Comparison of ENCODE assay signal across 36 cellular contexts in the genomic region with DNA sequence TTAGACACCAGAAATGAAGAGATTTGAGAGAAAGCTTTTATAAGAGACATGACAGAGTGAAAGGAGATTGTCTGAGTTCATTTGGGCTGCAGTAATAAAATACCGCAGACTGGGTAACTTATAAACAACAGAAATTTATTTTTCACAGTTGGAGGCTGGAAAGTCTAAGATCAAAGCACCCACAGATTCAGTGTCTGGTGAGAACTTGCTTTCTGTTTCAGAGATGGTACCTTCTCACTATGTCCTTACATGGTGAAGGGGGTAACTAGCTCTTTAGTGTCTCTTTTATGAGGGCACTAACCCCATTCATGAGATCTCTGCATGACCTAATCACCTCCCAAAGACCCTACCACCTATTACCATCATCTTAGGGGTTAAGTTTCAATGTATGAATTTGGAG. TPM values are rescaled to one million over a fixed set of nuclear protein-coding genes. Genes with fewer than 3 reads are reported as not detected.
"Had no signal": no experiment of that assay in that cellular context is flagged by ENCODE, and none has a peak within 500 bp of the region (broad histone marks: within the 10 kb centered on the region; RNA-seq: fewer than 3 reads in every experiment).

No MANE protein-coding gene starts in this region.

- H3K27me3 ChIP-seq: brain microvascular endothelial cell, pancreas, tibial artery had no signal

- H3K27ac Mint-ChIP-seq: activated T-cell treated with anti-CD3 and anti-CD28 coated beads, Interleukin-2, amount 50 U/mL, for 24 hours; activated T-helper 17 cell treated with anti-CD3 and anti-CD28 coated beads, Interleukin-2, amount 50 U/mL, for 72 hours; stimulated activated effector memory CD8-positive, alpha-beta T cell treated with anti-CD3 and anti-CD28 coated beads, Interleukin-12 subunit alpha, Interleukin-12 subunit beta, amount 100 ng/mL, for 72 hours had no signal

- H3K4me3 Mint-ChIP-seq: activated T-cell treated with anti-CD3 and anti-CD28 coated beads, Interleukin-2, amount 50 U/mL, for 24 hours; activated T-helper 17 cell treated with anti-CD3 and anti-CD28 coated beads, Interleukin-2, amount 50 U/mL, for 72 hours; neural crest cell; stimulated activated effector memory CD8-positive, alpha-beta T cell treated with anti-CD3 and anti-CD28 coated beads, Interleukin-12 subunit alpha, Interleukin-12 subunit beta, amount 100 ng/mL, for 72 hours had no signal

- H3K9me3 Mint-ChIP-seq: neural crest cell; stimulated activated effector memory CD8-positive, alpha-beta T cell treated with anti-CD3 and anti-CD28 coated beads, Interleukin-12 subunit alpha, Interleukin-12 subunit beta, amount 100 ng/mL, for 72 hours had no signal

- DNase-seq: activated CD4-positive, alpha-beta T cell treated with anti-CD3 and anti-CD28 coated beads for 4 hours; activated CD4-positive, alpha-beta T cell treated with anti-CD3 and anti-CD28 coated beads, Interleukin-2, amount 50 U/mL, for 4 hours; activated CD8-positive, alpha-beta memory T cell treated with anti-CD3 and anti-CD28 coated beads, Interleukin-2, amount 50 U/mL, for 4 hours; activated gamma-delta T cell treated with Interleukin-2 at 50 U/mL for 16 hours; activated naive CD4-positive, alpha-beta T cell treated with anti-CD3 and anti-CD28 coated beads, Interleukin-2, amount 50 U/mL, for 16 hours; activated T-cell treated with anti-CD3 and anti-CD28 coated beads, Interleukin-2, amount 50 U/mL, for 24 hours; amniotic stem cell; brain microvascular endothelial cell; cortex of kidney; hippocampal formation; kidney; left colon; mammary epithelial cell; nucleus accumbens; pancreas; psoas muscle; sigmoid colon; small intestine; stimulated activated CD4-positive, alpha-beta T cell treated with anti-CD3 and anti-CD28 coated beads, Interleukin-4, amount 100 ng/mL, for 24 hours; stomach; tibial artery; upper lobe of right lung had no signal

- ATAC-seq: activated T-helper 17 cell treated with anti-CD3 and anti-CD28 coated beads, Interleukin-2, amount 50 U/mL, for 72 hours; gastroesophageal sphincter; left colon; pancreas; psoas muscle; stimulated activated effector memory CD8-positive, alpha-beta T cell treated with anti-CD3 and anti-CD28 coated beads, Interleukin-12 subunit alpha, Interleukin-12 subunit beta, amount 100 ng/mL, for 72 hours; upper lobe of right lung had no signal

- H3K36me3 ChIP-seq: brain microvascular endothelial cell, gastroesophageal sphincter, pancreas, sigmoid colon, stomach, tibial artery, upper lobe of right lung had no signal

- H3K4me1 ChIP-seq: gastroesophageal sphincter, pancreas, psoas muscle, sigmoid colon, stomach, tibial artery, upper lobe of right lung had no signal

- H3K9me3 ChIP-seq: gastroesophageal sphincter, pancreas, psoas muscle, sigmoid colon, stomach, tibial artery, upper lobe of right lung had no signal

- H3K36me3 Mint-ChIP-seq: stimulated activated effector memory CD8-positive, alpha-beta T cell treated with anti-CD3 and anti-CD28 coated beads, Interleukin-12 subunit alpha, Interleukin-12 subunit beta, amount 100 ng/mL, for 72 hours had no signal

- H3K27ac ChIP-seq: brain microvascular endothelial cell, gastroesophageal sphincter, pancreas, psoas muscle, sigmoid colon, stomach, tibial artery, upper lobe of right lung had no signal

- H3K4me1 Mint-ChIP-seq: activated T-helper 17 cell treated with anti-CD3 and anti-CD28 coated beads, Interleukin-2, amount 50 U/mL, for 72 hours; neural crest cell; stimulated activated effector memory CD8-positive, alpha-beta T cell treated with anti-CD3 and anti-CD28 coated beads, Interleukin-12 subunit alpha, Interleukin-12 subunit beta, amount 100 ng/mL, for 72 hours had no signal

- H3K4me3 ChIP-seq: gastroesophageal sphincter, pancreas, psoas muscle, sigmoid colon, stomach, tibial artery, upper lobe of right lung had no signal

RNA-seq across cellular contexts. Expression of a gene that starts 30.9 kb away (rescaled TPM):
- total RNA-seq: activated CD8-positive, alpha-beta memory T cell treated with anti-CD3 and anti-CD28 coated beads for 36 hours; activated T-helper 17 cell treated with anti-CD3 and anti-CD28 coated beads, Interleukin-2, amount 50 U/mL, for 72 hours; astrocyte; cardiac septum; chondrocyte; endothelial cell of umbilical vein; fibroblast of lung; fibroblast of villous mesenchyme; kidney; liver; mammary epithelial cell; mucosa of gallbladder; neural crest cell; pancreas; psoas muscle; sigmoid colon; stomach; upper lobe of right lung had no signal
- polyA plus RNA-seq: endothelial cell of umbilical vein, esophagus, fibroblast of lung, liver, mammary epithelial cell, pancreas, psoas muscle had no signal
